ENCODE assay signal across 11 cellular contexts in genomic region chr2:45849491-45850283, GRCh38.
DNase-seq lines count a peak whose midpoint lies in the region; ATAC-seq, FAIRE-seq and TF ChIP-seq lines count a peak whose summit lies in the region.
"Had no signal": no experiment of that assay in that cellular context is flagged by ENCODE, and none has a peak within 500 bp of the region (broad histone marks: within the 10 kb centered on the region; RNA-seq: fewer than 3 reads in every experiment).

No MANE protein-coding gene starts in this region.

- POLR2A ChIA-PET in HepG2 (lab: Yijun Ruan, JAX) = no interaction called here

- TF ChIP-seq POLR2A in HepG2 (IDR thresholded peaks at IDR 0.05; ENCODE audit: insufficient read depth in 1 of 2, low read depth in 2 of 2, low read length in 2 of 2) = no peak
- TF ChIP-seq POLR2A in right lobe of liver (IDR thresholded peaks at IDR 0.05) = no peak

- H3K36me3 ChIP-seq in HepG2 (replicated peaks in 1 of 2; ENCODE audit: control insufficient read depth in 1 of 2, insufficient read depth in 2 of 2, low read length in 2 of 2) (no peaks in the 10 kb centered on the region), right lobe of liver (no peaks in the 10 kb centered on the region)
- H3K36me3 ChIP-seq: thoracic aorta had no signal

- H3K4me1 ChIP-seq in HepG2 (ENCODE audit: insufficient read depth, low read length) (no peaks in the 10 kb centered on the region), right lobe of liver (no peaks in the 10 kb centered on the region)

- H3K9me3 ChIP-seq in HepG2 (ENCODE audit: low read length) (no peaks in the 10 kb centered on the region), right lobe of liver (no peaks in the 10 kb centered on the region)
- H3K9me3 ChIP-seq: thoracic aorta had no signal

- H3K27me3 ChIP-seq in HepG2 (ENCODE audit: control insufficient read depth in 1 of 2, insufficient read depth in 2 of 2, low read length in 2 of 2) = no peaks in the 10 kb centered on the region
- H3K27me3 ChIP-seq in right lobe of liver = no peaks in the 10 kb centered on the region

- DNase-seq in HepG2 (ENCODE audit: low spot score) (no peak), right lobe of liver (no peak), fibroblast of mammary gland (ENCODE audit: low read depth) (peak; percentile 92), putamen (ENCODE audit: low spot score) (no peak), Kasumi-1 (lab: John Stamatoyannopoulos, UW) (no peak)

- TF ChIP-seq EP300 in HepG2 (IDR thresholded peaks at IDR 0.05; ENCODE audit: low read depth in 2 of 2, low read length in 2 of 2) (no peak), HepG2 (CRISPR knock-in tag; IDR thresholded peaks at IDR 0.05; ENCODE audit: borderline replicate concordance) (no peak)

- no peaks in the 10 kb centered on the region for H4K20me1 ChIP-seq in HepG2 (ENCODE audit: insufficient read depth, low read length)

- ATAC-seq in HepG2 = no peak
- no peak for ATAC-seq in right lobe of liver
- peak; percentile 89 for ATAC-seq in SK-N-SH treated with all-trans-retinoic acid at 6 μM for 48 hours
- ATAC-seq in HG02623 (IDR thresholded peaks at IDR 0.05; ENCODE audit: unreplicated experiment) = no peak
- no peak for ATAC-seq in HG03095 (IDR thresholded peaks at IDR 0.05; ENCODE audit: unreplicated experiment)
- ATAC-seq: HCT116 had no signal

- no peaks in the 10 kb centered on the region for H3K79me2 ChIP-seq in HepG2 (ENCODE audit: insufficient read depth, low read length)

- FAIRE-seq in HepG2 (lab: Jason Lieb, UNC) = no peak

- WGBS in HepG2 (ENCODE audit: low lambda C conversion rate) = 89% methylated on average over 7 of the region's 7 CpGs
- WGBS in right lobe of liver (ENCODE audit: insufficient coverage, low coverage, low lambda C conversion rate, missing lambda C conversion rate) = 72% methylated on average over 2 of the region's 7 CpGs

- H3K9ac ChIP-seq in HepG2 (ENCODE audit: insufficient read depth, low read depth, low read length) = no peak overlapping the region

- intact Hi-C loops in HepG2 (cut with micrococcal nuclease; ENCODE audit: unreplicated experiment) (no loop called here), right lobe of liver (cut with DNase I) (no loop called here)

- no peak overlapping the region for H3K4me3 ChIP-seq in HepG2 (replicated peaks in 1 of 3; ENCODE audit: insufficient read depth in 1 of 3, low read depth in 2 of 3, low read length in 3 of 3)
- H3K4me3 ChIP-seq in right lobe of liver = no peak overlapping the region
- no peak overlapping the region for H3K4me3 ChIP-seq in fibroblast of mammary gland (ENCODE audit: control insufficient read depth, low read depth, low read length)
- H3K4me3 ChIP-seq: thoracic aorta had no signal

- TF ChIP-seq CTCF in HepG2 (CRISPR knock-in tag; IDR thresholded peaks at IDR 0.05) (no peak), right lobe of liver (IDR thresholded peaks at IDR 0.05) (no peak), fibroblast of mammary gland (conservative IDR thresholded peaks at IDR 0.05; ENCODE audit: control insufficient read depth, insufficient read depth, low read depth, low read length) (no peak)

- H3K4me2 ChIP-seq in HepG2 (ENCODE audit: low read depth, low read length) = no peak overlapping the region

- in situ Hi-C loops in HepG2 (cut with HindIII; ENCODE audit: extremely low pct_ligation_motif_present, low pct_unique_long_range_greater_than_20kb) = no loop called here

- TF ChIP-seq RAD21 in HepG2 (CRISPR knock-in tag; IDR thresholded peaks at IDR 0.05) = no peak

- CTCF ChIA-PET in HepG2 (lab: Yijun Ruan, JAX; ENCODE audit: low intra/inter-chr PET ratio, low total read pairs) = no interaction called here

- BruUV-seq in HepG2 (replicated peaks; lab: Mats Ljungman, UMichigan) = no TSS peak

- H2AFZ ChIP-seq in HepG2 (ENCODE audit: low read length) = no peak overlapping the region

- H3K27ac ChIP-seq in HepG2 (ENCODE audit: extremely low read length, insufficient read depth, low read length) (no peak overlapping the region), right lobe of liver (no peak overlapping the region)
- H3K27ac ChIP-seq: thoracic aorta, VCaP had no signal

TF ChIP-seq in HepG2, 621 proteins besides CTCF, POLR2A, EP300 and RAD21:
- TF ChIP-seq CEBPG (CRISPR knock-in tag; IDR thresholded peaks at IDR 0.05) = 0 out of 2 replicates have a peak, but pooled peaks have one; percentile 8
- TF ChIP-seq CEBPB (IDR thresholded peaks at IDR 0.05; ENCODE audit: borderline replicate concordance, low read depth, low read length) = peak; percentile 69; the same call in 1 of the 2 replicates
- TF ChIP-seq, protein P1, sequence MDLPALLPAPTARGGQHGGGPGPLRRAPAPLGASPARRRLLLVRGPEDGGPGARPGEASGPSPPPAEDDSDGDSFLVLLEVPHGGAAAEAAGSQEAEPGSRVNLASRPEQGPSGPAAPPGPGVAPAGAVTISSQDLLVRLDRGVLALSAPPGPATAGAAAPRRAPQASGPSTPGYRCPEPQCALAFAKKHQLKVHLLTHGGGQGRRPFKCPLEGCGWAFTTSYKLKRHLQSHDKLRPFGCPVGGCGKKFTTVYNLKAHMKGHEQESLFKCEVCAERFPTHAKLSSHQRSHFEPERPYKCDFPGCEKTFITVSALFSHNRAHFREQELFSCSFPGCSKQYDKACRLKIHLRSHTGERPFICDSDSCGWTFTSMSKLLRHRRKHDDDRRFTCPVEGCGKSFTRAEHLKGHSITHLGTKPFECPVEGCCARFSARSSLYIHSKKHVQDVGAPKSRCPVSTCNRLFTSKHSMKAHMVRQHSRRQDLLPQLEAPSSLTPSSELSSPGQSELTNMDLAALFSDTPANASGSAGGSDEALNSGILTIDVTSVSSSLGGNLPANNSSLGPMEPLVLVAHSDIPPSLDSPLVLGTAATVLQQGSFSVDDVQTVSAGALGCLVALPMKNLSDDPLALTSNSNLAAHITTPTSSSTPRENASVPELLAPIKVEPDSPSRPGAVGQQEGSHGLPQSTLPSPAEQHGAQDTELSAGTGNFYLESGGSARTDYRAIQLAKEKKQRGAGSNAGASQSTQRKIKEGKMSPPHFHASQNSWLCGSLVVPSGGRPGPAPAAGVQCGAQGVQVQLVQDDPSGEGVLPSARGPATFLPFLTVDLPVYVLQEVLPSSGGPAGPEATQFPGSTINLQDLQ (CRISPR knock-in tag; IDR thresholded peaks at IDR 0.05) = no peak
- TF ChIP-seq, protein P2, sequence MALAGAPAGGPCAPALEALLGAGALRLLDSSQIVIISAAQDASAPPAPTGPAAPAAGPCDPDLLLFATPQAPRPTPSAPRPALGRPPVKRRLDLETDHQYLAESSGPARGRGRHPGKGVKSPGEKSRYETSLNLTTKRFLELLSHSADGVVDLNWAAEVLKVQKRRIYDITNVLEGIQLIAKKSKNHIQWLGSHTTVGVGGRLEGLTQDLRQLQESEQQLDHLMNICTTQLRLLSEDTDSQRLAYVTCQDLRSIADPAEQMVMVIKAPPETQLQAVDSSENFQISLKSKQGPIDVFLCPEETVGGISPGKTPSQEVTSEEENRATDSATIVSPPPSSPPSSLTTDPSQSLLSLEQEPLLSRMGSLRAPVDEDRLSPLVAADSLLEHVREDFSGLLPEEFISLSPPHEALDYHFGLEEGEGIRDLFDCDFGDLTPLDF (CRISPR knock-in tag; IDR thresholded peaks at IDR 0.05) = no peak
- no peak for TF ChIP-seq TBX2 (CRISPR knock-in tag; IDR thresholded peaks at IDR 0.05; ENCODE audit: borderline replicate concordance)

TF ChIP-seq in SK-N-SH treated with all-trans-retinoic acid at 6 μM for 48 hours, 23 proteins besides CTCF, POLR2A, EP300 and RAD21:
- TF ChIP-seq ISL1 (CRISPR knock-in tag; IDR thresholded peaks at IDR 0.05) = peak; percentile 79
- TF ChIP-seq, protein P3, sequence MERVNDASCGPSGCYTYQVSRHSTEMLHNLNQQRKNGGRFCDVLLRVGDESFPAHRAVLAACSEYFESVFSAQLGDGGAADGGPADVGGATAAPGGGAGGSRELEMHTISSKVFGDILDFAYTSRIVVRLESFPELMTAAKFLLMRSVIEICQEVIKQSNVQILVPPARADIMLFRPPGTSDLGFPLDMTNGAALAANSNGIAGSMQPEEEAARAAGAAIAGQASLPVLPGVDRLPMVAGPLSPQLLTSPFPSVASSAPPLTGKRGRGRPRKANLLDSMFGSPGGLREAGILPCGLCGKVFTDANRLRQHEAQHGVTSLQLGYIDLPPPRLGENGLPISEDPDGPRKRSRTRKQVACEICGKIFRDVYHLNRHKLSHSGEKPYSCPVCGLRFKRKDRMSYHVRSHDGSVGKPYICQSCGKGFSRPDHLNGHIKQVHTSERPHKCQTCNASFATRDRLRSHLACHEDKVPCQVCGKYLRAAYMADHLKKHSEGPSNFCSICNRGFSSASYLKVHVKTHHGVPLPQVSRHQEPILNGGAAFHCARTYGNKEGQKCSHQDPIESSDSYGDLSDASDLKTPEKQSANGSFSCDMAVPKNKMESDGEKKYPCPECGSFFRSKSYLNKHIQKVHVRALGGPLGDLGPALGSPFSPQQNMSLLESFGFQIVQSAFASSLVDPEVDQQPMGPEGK (CRISPR knock-in tag; IDR thresholded peaks at IDR 0.05; ENCODE audit: borderline replicate concordance) = 0 out of 2 replicates have a peak, but pooled peaks have one; percentile 16
- TF ChIP-seq TOX (CRISPR knock-in tag; IDR thresholded peaks at IDR 0.05; ENCODE audit: borderline replicate concordance) = peak; percentile 54; the same call in 1 of the 2 replicates
- no peak for TF ChIP-seq ZNF565 (CRISPR knock-in tag; conservative IDR thresholded peaks at IDR 0.05; ENCODE audit: low read depth)
